ENCODE assay signal across 8 cellular contexts in the genomic region with DNA sequence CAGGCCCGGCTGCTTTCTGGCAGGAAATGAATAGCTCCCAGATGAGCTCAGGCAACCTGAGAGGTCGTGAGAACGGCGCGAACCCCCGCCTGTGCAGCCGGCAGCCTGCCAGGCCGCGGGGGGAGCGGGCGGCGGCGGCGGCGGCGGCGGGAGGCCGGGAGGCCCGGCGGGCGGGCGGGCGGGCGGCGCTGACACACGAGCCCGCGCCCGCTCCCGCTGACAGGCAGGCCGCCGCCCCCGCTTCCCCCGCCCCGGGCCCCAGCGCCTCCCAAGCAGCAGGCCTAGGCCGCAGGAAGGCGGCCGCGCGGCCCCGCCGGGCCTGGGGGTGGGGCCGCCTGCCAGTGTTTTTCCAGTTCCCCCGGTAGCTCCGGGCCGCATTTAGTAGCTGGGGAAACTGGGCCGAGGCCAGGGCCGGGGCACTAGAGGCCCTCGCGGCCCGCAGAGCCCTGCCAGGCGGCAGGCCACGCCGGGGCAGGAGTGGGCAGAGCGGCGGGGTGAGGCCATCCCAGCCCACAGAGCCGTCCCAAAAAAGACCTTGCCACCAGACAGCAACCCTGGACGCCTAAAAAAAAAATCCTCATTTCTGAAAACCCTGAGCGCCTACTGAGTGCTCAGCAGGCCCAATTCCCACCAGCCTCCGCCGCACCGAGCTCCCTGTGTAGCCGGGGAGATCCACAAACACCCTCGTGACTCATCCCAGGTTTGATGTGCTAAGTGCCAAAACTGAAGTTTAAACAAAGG. TPM values are rescaled to one million over a fixed set of nuclear protein-coding genes. Genes with fewer than 3 reads are reported as not detected.
DNase-seq lines count a peak whose midpoint lies in the region; ATAC-seq and TF ChIP-seq lines count a peak whose summit lies in the region.

No MANE protein-coding gene starts in this region.

- H3K79me2 ChIP-seq in mesendoderm (ENCODE audit: control insufficient read depth, insufficient read depth, low read length): peaks cover 12% of the 10 kb centered on the region

- H3K36me3 ChIP-seq in endodermal cell (ENCODE audit: control insufficient read depth, insufficient read depth, low read length) (no peaks in the 10 kb centered on the region), mesendoderm (ENCODE audit: control insufficient read depth, insufficient read depth, low read length) (no peaks in the 10 kb centered on the region)

- TF ChIP-seq POLR2A in GM18526 (IDR thresholded peaks at IDR 0.05; ENCODE audit: extremely low read depth, insufficient read length): peak; percentile 25

- 6 to 19% methylated on average over 10 to 59 of the region's 65 CpGs for WGBS in endodermal cell (ENCODE audit: insufficient coverage in 1 of 2, insufficient read length in 1 of 2), 2 experiments
- no CpG with 5 or more reads among the region's 65 CpGs for WGBS in mesendoderm (ENCODE audit: extremely low coverage, insufficient coverage, low lambda C conversion rate)

- peak overlapping the region; percentile 91 for H3K4ac ChIP-seq in mesendoderm (ENCODE audit: low read depth, low read length)

- H3K4me1 Mint-ChIP-seq in endodermal cell: peaks cover 33% of the 10 kb centered on the region

- H3K4me3 Mint-ChIP-seq in endodermal cell: peak overlapping the region; percentile 89

- H2BK15ac ChIP-seq in mesendoderm (replicated peaks; ENCODE audit: low read depth): no peak overlapping the region

- H3K27ac Mint-ChIP-seq in endodermal cell: peak overlapping the region; percentile 74

- DNase-seq in A172 (ENCODE audit: low spot score): peak; percentile 92
- peak; percentile 38 for DNase-seq in NCI-H526 treated with DMSO at 0.1 percent for 48 hours (lab: John Stamatoyannopoulos, UW)
- peak; percentile 67 for DNase-seq in activated CD8-positive, alpha-beta memory T cell treated with anti-CD3 and anti-CD28 coated beads, Interleukin-2, amount 50 U/mL, for 4 hours
- peak; percentile 96 for DNase-seq in endodermal cell
- peak; percentile 98 for DNase-seq in mesendoderm
- peak; percentile 44 to 56 for DNase-seq in stimulated activated CD8-positive, alpha-beta memory T cell treated with anti-CD3 and anti-CD28 coated beads, Interleukin-15, amount 100 ng/mL, for 4 hours (ENCODE audit: low read depth in 2 of 2)

- ATAC-seq in HG03139 (IDR thresholded peaks at IDR 0.05; ENCODE audit: unreplicated experiment): peak; percentile 33

- H3K9me3 Mint-ChIP-seq in endodermal cell: no peaks in the 10 kb centered on the region

- H3K27me3 ChIP-seq in endodermal cell (ENCODE audit: control insufficient read depth, insufficient read depth, low read length, poor library complexity, severe bottlenecking): peaks cover 5% of the 10 kb centered on the region
- H3K27me3 ChIP-seq in mesendoderm (ENCODE audit: insufficient read depth, low read length, poor library complexity): no peaks in the 10 kb centered on the region

- H3K27ac ChIP-seq in endodermal cell (ENCODE audit: low read depth, low read length) (peak overlapping the region; percentile 92), mesendoderm (ENCODE audit: low read depth, low read length) (peak overlapping the region; percentile 100)

- H3K56ac ChIP-seq in mesendoderm (ENCODE audit: low read length): peak overlapping the region; percentile 88

- H3K9ac ChIP-seq in endodermal cell (ENCODE audit: extremely low read depth, low read length, poor library complexity, severe bottlenecking): peak overlapping the region; percentile 75
- H3K9ac ChIP-seq in mesendoderm (ENCODE audit: low read length): peak overlapping the region; percentile 76

- H2AK5ac ChIP-seq in mesendoderm (ENCODE audit: low read length): peak overlapping the region; percentile 70

- H3K79me1 ChIP-seq in mesendoderm (ENCODE audit: low read length): no peaks in the 10 kb centered on the region

- no peaks in the 10 kb centered on the region for H3K27me3 Mint-ChIP-seq in endodermal cell (ENCODE audit: insufficient read depth)

- no peaks in the 10 kb centered on the region for H3K9me3 ChIP-seq in endodermal cell (ENCODE audit: control insufficient read depth, low read length)

- peak overlapping the region; percentile 100 for H2BK120ac ChIP-seq in mesendoderm (ENCODE audit: low read depth, low read length)

- peak overlapping the region; percentile 64 for H4K5ac ChIP-seq in mesendoderm (ENCODE audit: low read length)

- no peak for TF ChIP-seq CTCF in endodermal cell (conservative IDR thresholded peaks at IDR 0.05)

- H4K8ac ChIP-seq in mesendoderm (ENCODE audit: low read depth, low read length): peak overlapping the region; percentile 95

- peak overlapping the region; percentile 86 for H2BK5ac ChIP-seq in mesendoderm (ENCODE audit: low read length)

- no peak overlapping the region for H3K4me3 ChIP-seq in endodermal cell (ENCODE audit: low read length)
- H3K4me3 ChIP-seq in mesendoderm (ENCODE audit: low read length): no peak overlapping the region

- H3K23ac ChIP-seq in mesendoderm (ENCODE audit: low read length): no peak overlapping the region

- H3K4me2 ChIP-seq in mesendoderm (ENCODE audit: low read length): no peak overlapping the region

- H3K18ac ChIP-seq in mesendoderm (ENCODE audit: low read length): peak overlapping the region; percentile 100

- H3K4me1 ChIP-seq in endodermal cell (ENCODE audit: control insufficient read depth, insufficient read depth, low read length): peaks cover 16% of the 10 kb centered on the region
- peaks cover 10% of the 10 kb centered on the region for H3K4me1 ChIP-seq in mesendoderm (ENCODE audit: control insufficient read depth, low read depth, low read length)

- H3K36me3 Mint-ChIP-seq in endodermal cell (ENCODE audit: low read depth): peaks cover 4% of the 10 kb centered on the region

RNA-seq across cellular contexts. Expression of a gene that starts 5.6 kb away (rescaled TPM):
- total RNA-seq in A172 (2014; rRNA removed; shearing (Covaris generic)): 3.1 and 4.5 TPM in 2 replicates
- 10 to 100 TPM in 1 of 2 donors, 1 to 10 TPM in 1; 2.1 to 17.5 TPM for total RNA-seq in endodermal cell
- polyA plus RNA-seq in endodermal cell (2013, experiment 1 of 2): 63.6 TPM
- polyA plus RNA-seq in endodermal cell (2013, experiment 2 of 2): 67.6 TPM
- polyA plus RNA-seq in mesendoderm (2013, experiment 1 of 2): 44.3 TPM
- 42.6 TPM for polyA plus RNA-seq in mesendoderm (2013, experiment 2 of 2)

Comparison
In these comparisons a context has a peak if more than half of its experiments do, and no peak if none do; other contexts are left out.
1. DNase-seq: peak in every context shown above with its lines; median percentile 98 in mesendoderm; 96 in endodermal cell; 92 in A172; 67 in activated CD8-positive, alpha-beta memory T cell treated with anti-CD3 and anti-CD28 coated beads, Interleukin-2, amount 50 U/mL, for 4 hours; 50 in stimulated activated CD8-positive, alpha-beta memory T cell treated with anti-CD3 and anti-CD28 coated beads, Interleukin-15, amount 100 ng/mL, for 4 hours; 38 in NCI-H526 treated with DMSO at 0.1 percent for 48 hours.